Comparison of ENCODE assay signal across 8 cellular contexts in the genomic region with DNA sequence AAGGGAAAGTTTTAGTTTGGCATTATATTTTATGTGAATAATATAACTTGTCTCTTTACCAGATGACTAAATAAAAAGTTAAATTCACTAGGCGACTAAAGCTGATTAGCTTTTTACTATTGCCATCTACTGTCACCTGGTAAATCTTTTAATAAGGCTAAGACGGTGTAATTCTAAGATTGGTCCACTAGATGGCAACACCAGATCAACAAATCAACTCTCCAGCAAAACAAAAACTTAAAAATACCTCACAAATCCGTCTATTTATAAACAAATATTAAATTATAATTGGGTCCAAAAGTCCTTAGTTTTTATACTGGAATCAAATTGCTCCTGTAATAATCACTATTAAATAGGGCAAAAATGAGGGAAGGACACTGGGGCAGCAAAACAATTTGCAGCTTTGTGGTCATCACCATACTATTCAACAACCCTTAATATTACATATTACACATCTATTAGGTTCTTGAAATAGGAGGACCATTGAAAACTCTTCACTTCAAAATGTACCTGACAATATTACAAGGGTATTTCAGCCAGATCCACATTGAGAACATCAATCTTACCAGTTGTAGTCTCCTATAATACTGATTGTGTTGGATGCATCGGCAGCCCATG. TPM values are rescaled to one million over a fixed set of nuclear protein-coding genes. Genes with fewer than 3 reads are reported as not detected.
A peak's percentile ranks its signal among the peaks of the same experiment; 100 is the strongest.
DNase-seq lines count a peak whose midpoint lies in the region; ATAC-seq, FAIRE-seq and TF ChIP-seq lines count a peak whose summit lies in the region.

No MANE protein-coding gene starts in this region.

- H3K4me1 Mint-ChIP-seq in astrocyte (ENCODE audit: low read depth, unreplicated experiment) (no peaks in the 10 kb centered on the region), type B pancreatic cell (ENCODE audit: unreplicated experiment) (no peaks in the 10 kb centered on the region)
- no peaks in the 10 kb centered on the region for H3K4me1 Mint-ChIP-seq in stimulated activated memory B cell treated with anti-CD40 and anti-IgM and Interleukin-4, amounts not matched to agents 10 μg/mL and 1 μg/mL and 100 μg/mL, for 72 hours

- H3K9me3 ChIP-seq in astrocyte (ENCODE audit: insufficient read depth, low read depth, low read length) = no peaks in the 10 kb centered on the region

- no peaks in the 10 kb centered on the region for H3K4me1 ChIP-seq in astrocyte (ENCODE audit: insufficient read depth, low read length)

- H3K27ac Mint-ChIP-seq in astrocyte (ENCODE audit: unreplicated experiment) (no peak overlapping the region), type B pancreatic cell (no peak overlapping the region)
- no peak overlapping the region for H3K27ac Mint-ChIP-seq in stimulated activated memory B cell treated with anti-CD40 and anti-IgM and Interleukin-4, amounts not matched to agents 10 μg/mL and 1 μg/mL and 100 μg/mL, for 72 hours

- no peaks in the 10 kb centered on the region for H3K36me3 Mint-ChIP-seq in astrocyte (ENCODE audit: low read depth, unreplicated experiment)
- H3K36me3 Mint-ChIP-seq in type B pancreatic cell = no peaks in the 10 kb centered on the region
- H3K36me3 Mint-ChIP-seq in stimulated activated memory B cell treated with anti-CD40 and anti-IgM and Interleukin-4, amounts not matched to agents 10 μg/mL and 1 μg/mL and 100 μg/mL, for 72 hours = peaks cover 43% of the 10 kb centered on the region

- H4K20me1 ChIP-seq in astrocyte (ENCODE audit: insufficient read depth, low read length) = no peaks in the 10 kb centered on the region

- no peak overlapping the region for H2AFZ ChIP-seq in astrocyte (ENCODE audit: low read depth, low read length)

- H3K4me2 ChIP-seq in astrocyte (ENCODE audit: low read length) = no peak overlapping the region

- H3K4me3 ChIP-seq in astrocyte (ENCODE audit: insufficient read depth, low read depth, low read length) = no peak overlapping the region

- no peaks in the 10 kb centered on the region for H3K9me3 Mint-ChIP-seq in astrocyte (ENCODE audit: unreplicated experiment)
- H3K9me3 Mint-ChIP-seq in type B pancreatic cell = no peaks in the 10 kb centered on the region
- no peaks in the 10 kb centered on the region for H3K9me3 Mint-ChIP-seq in stimulated activated memory B cell treated with anti-CD40 and anti-IgM and Interleukin-4, amounts not matched to agents 10 μg/mL and 1 μg/mL and 100 μg/mL, for 72 hours

- no peak overlapping the region for H3K9ac ChIP-seq in astrocyte (ENCODE audit: low read length)

- no peaks in the 10 kb centered on the region for H3K79me2 ChIP-seq in astrocyte (ENCODE audit: insufficient read depth, low read length)

- no peak overlapping the region for H3K27ac ChIP-seq in astrocyte (ENCODE audit: low read depth, low read length)

- H3K4me3 Mint-ChIP-seq in astrocyte (ENCODE audit: unreplicated experiment) = no peak overlapping the region
- H3K4me3 Mint-ChIP-seq in type B pancreatic cell = no peak overlapping the region
- no peak overlapping the region for H3K4me3 Mint-ChIP-seq in stimulated activated memory B cell treated with anti-CD40 and anti-IgM and Interleukin-4, amounts not matched to agents 10 μg/mL and 1 μg/mL and 100 μg/mL, for 72 hours

- H3K36me3 ChIP-seq in astrocyte (ENCODE audit: insufficient read depth, low read length) = peaks cover 3% of the 10 kb centered on the region

- TF ChIP-seq CTCF in astrocyte (IDR thresholded peaks at IDR 0.05; ENCODE audit: insufficient read depth, low read depth, low read length) (peak; percentile 66), type B pancreatic cell (conservative IDR thresholded peaks at IDR 0.05) (peak; percentile 83)

- peak; percentile 29 to 33 for DNase-seq in NCI-H2081 (lab: John Stamatoyannopoulos, UW)
- no peak for DNase-seq in NCI-H2081 treated with DMSO at 0.1 percent for 48 hours (lab: John Stamatoyannopoulos, UW)
- DNase-seq in NCI-H1417 treated with DMSO at 0.1 percent for 48 hours (lab: John Stamatoyannopoulos, UW) = peak; percentile 16
- DNase-seq in astrocyte (ENCODE audit: low read depth) = peak; percentile 28
- no peak for DNase-seq in type B pancreatic cell (ENCODE audit: extremely low spot score, unreplicated experiment)
- DNase-seq in effector CD8-positive, alpha-beta T cell (lab: John Stamatoyannopoulos, UW) = no peak

- FAIRE-seq in astrocyte (lab: Jason Lieb, UNC) (no peak), islet of Langerhans (lab: Jason Lieb, UNC) (peak; percentile 98)

- H3K27me3 Mint-ChIP-seq in astrocyte (ENCODE audit: low read depth, unreplicated experiment) = no peaks in the 10 kb centered on the region
- H3K27me3 Mint-ChIP-seq in type B pancreatic cell = no peaks in the 10 kb centered on the region
- H3K27me3 Mint-ChIP-seq in stimulated activated memory B cell treated with anti-CD40 and anti-IgM and Interleukin-4, amounts not matched to agents 10 μg/mL and 1 μg/mL and 100 μg/mL, for 72 hours = no peaks in the 10 kb centered on the region

- no peak for ATAC-seq in stimulated activated memory B cell treated with anti-CD40 and anti-IgM and Interleukin-4, amounts not matched to agents 10 μg/mL and 1 μg/mL and 100 μg/mL, for 72 hours

- H3K27me3 ChIP-seq in astrocyte (ENCODE audit: insufficient read depth, low read length) = no peaks in the 10 kb centered on the region

RNA-seq across cellular contexts. Expression of a gene that starts 47.9 kb away (rescaled TPM):
- total RNA-seq in astrocyte (21.2 and 23.5 TPM in 2 replicates), type B pancreatic cell (ENCODE audit: low replicate concordance) (16.3 and 18.5 TPM in 2 replicates)

RNA-seq across cellular contexts. Expression of a gene that starts 59.8 kb away (rescaled TPM):
- total RNA-seq in astrocyte (0.50 and 0.54 TPM in 2 replicates), type B pancreatic cell (ENCODE audit: low replicate concordance) (not detected in 2 replicates)

Comparison
In these comparisons a context has a peak if more than half of its experiments do, and no peak if none do; other contexts are left out.
1. DNase-seq: peak in NCI-H2081 (2 of 2), NCI-H1417 treated with DMSO at 0.1 percent for 48 hours (single experiment) and astrocyte (single experiment); none in NCI-H2081 treated with DMSO at 0.1 percent for 48 hours (single experiment), type B pancreatic cell (single experiment) and effector CD8-positive, alpha-beta T cell (single experiment).